Comparison of ENCODE assay signal across 9 cellular contexts in the genomic region with DNA sequence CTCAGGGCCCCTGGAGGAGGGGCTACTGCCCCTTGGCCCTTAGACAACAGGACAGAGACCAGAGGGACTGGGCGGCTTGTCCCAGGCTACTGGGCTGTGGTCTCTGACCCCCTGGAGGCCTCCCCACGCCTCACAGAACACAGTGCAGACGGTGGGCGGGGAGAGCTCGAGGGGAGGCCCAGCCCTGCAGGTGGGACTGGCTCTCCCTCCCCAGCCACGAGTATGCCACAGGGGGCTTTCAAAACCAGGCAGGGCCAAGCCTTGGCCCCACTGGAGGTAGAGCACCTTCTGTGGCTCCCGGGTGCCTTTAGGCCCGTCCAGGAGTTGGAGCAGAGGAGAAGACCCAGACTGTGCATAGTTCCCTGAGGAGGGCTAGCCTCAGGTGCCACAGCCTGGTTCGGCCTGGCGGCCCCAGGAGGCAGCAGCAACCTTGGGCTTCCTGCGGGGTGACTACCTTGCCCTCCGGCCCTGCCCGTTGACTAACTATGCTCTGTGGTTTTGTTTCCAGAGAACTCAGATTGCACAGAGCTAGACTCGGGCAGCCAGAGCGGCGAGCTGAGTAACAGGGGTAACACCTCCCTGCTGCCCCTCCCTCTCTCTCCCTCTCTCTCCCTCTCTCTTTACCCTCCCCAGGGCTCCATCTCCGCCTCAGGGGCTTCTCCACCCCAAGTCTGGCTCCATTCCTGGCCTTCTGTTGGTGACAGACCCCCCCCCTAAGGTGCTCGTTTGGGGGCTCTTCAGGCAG. TPM values are rescaled to one million over a fixed set of nuclear protein-coding genes. Genes with fewer than 3 reads are reported as not detected.
DNase-seq lines count a peak whose midpoint lies in the region; ATAC-seq and TF ChIP-seq lines count a peak whose summit lies in the region.
"Had no signal": no experiment of that assay in that cellular context is flagged by ENCODE, and none has a peak within 500 bp of the region (broad histone marks: within the 10 kb centered on the region; RNA-seq: fewer than 3 reads in every experiment).

No MANE protein-coding gene starts in this region.

- H3K27ac Mint-ChIP-seq in activated T-helper 2 cell treated with anti-CD3 and anti-CD28 coated beads, Interferon-gamma antibody, Interleukin-2, Interleukin-4, amounts not matched to agents 10 μg/mL and 5 μg/mL and 100 μg/mL, durations not matched to agents 14 hours and 24 hours and 36 hours: peak overlapping the region; percentile 46
- H3K27ac Mint-ChIP-seq in CD4-positive, alpha-beta T cell: no peak overlapping the region

- H3K4me3 ChIP-seq in HL-60 (replicated peaks; ENCODE audit: insufficient read depth, low read length) (no peak overlapping the region), liver (ENCODE audit: low read depth in 1 of 3, low read length in 3 of 3) (no peak overlapping the region)

- no peak for TF ChIP-seq RAD21 in liver (IDR thresholded peaks at IDR 0.05)

- no peak for TF ChIP-seq CTCF in HL-60 (IDR thresholded peaks at IDR 0.05; ENCODE audit: insufficient read depth, low read length)
- TF ChIP-seq CTCF in liver (IDR thresholded peaks at IDR 0.05; ENCODE audit: low read depth, low read length, missing input control): no peak
- TF ChIP-seq CTCF in CD4-positive, alpha-beta T cell (IDR thresholded peaks at IDR 0.05): no peak

- DNase-seq in A172 (ENCODE audit: low spot score) (peak; percentile 82), HL-60 (ENCODE audit: low read depth in 1 of 2, low spot score in 1 of 2) (peak in 1 of 2 experiments; percentile 93), ecto neural progenitor cell (ENCODE audit: low spot score) (no peak)
- no peak for DNase-seq in activated T-helper 2 cell treated with anti-CD3 and anti-CD28 coated beads, Interferon-gamma antibody, Interleukin-2, Interleukin-4, amounts not matched to agents 10 μg/mL and 5 μg/mL and 100 μg/mL, durations not matched to agents 14 hours and 24 hours and 36 hours (ENCODE audit: low spot score)
- DNase-seq in CD4-positive, alpha-beta T cell: no peak
- no peak for DNase-seq in activated naive CD4-positive, alpha-beta T cell treated with Interleukin-2 at 50 U/mL for 16 hours

- intact Hi-C loops in activated T-helper 2 cell treated with anti-CD3 and anti-CD28 coated beads, Interferon-gamma antibody, Interleukin-2, Interleukin-4, amounts not matched to agents 10 μg/mL and 5 μg/mL and 100 μg/mL, durations not matched to agents 14 hours and 24 hours and 36 hours (cut with micrococcal nuclease): no loop called here
- intact Hi-C loops in CD4-positive, alpha-beta T cell (cut with DNase I, micrococcal nuclease): no loop called here

- H3K9ac ChIP-seq in liver (ENCODE audit: low read depth in 1 of 2, low read length in 2 of 2): no peak overlapping the region

- H3K9me3 Mint-ChIP-seq in activated T-helper 2 cell treated with anti-CD3 and anti-CD28 coated beads, Interferon-gamma antibody, Interleukin-2, Interleukin-4, amounts not matched to agents 10 μg/mL and 5 μg/mL and 100 μg/mL, durations not matched to agents 14 hours and 24 hours and 36 hours: no peaks in the 10 kb centered on the region
- no peaks in the 10 kb centered on the region for H3K9me3 Mint-ChIP-seq in CD4-positive, alpha-beta T cell

- H3K4me3 Mint-ChIP-seq in activated T-helper 2 cell treated with anti-CD3 and anti-CD28 coated beads, Interferon-gamma antibody, Interleukin-2, Interleukin-4, amounts not matched to agents 10 μg/mL and 5 μg/mL and 100 μg/mL, durations not matched to agents 14 hours and 24 hours and 36 hours (ENCODE audit: low read depth): no peak overlapping the region
- H3K4me3 Mint-ChIP-seq in CD4-positive, alpha-beta T cell: no peak overlapping the region

- peaks cover 0 to 9% (median 4%) of the 10 kb centered on the region in 4 donors for H3K4me1 ChIP-seq in liver (ENCODE audit: control insufficient read depth in 4 of 4, insufficient read depth in 4 of 4, low read length in 3 of 4)

- 93% methylated on average over 18 of the region's 18 CpGs for WGBS in liver

- no peak for ATAC-seq in GM18517 (IDR thresholded peaks at IDR 0.05; ENCODE audit: unreplicated experiment)
- ATAC-seq in CD4-positive, alpha-beta T cell (ENCODE audit: poor library complexity): no peak

- H3K27ac ChIP-seq in HL-60 (replicated peaks): peak overlapping the region; percentile 81
- H3K27ac ChIP-seq in liver (ENCODE audit: low read depth in 1 of 2, low read length in 2 of 2): peak overlapping the region; percentile 38 to 51
- no peak overlapping the region for H3K27ac ChIP-seq in CD4-positive, alpha-beta T cell (ENCODE audit: low read depth, low read length)
- H3K27ac ChIP-seq: C4-2B had no signal

- H3K27me3 Mint-ChIP-seq in activated T-helper 2 cell treated with anti-CD3 and anti-CD28 coated beads, Interferon-gamma antibody, Interleukin-2, Interleukin-4, amounts not matched to agents 10 μg/mL and 5 μg/mL and 100 μg/mL, durations not matched to agents 14 hours and 24 hours and 36 hours (ENCODE audit: low read depth): no peaks in the 10 kb centered on the region
- H3K27me3 Mint-ChIP-seq in CD4-positive, alpha-beta T cell: no peaks in the 10 kb centered on the region

- H3K27me3 ChIP-seq in HL-60 (ENCODE audit: insufficient read depth, poor library complexity, severe bottlenecking): no peaks in the 10 kb centered on the region
- no peaks in the 10 kb centered on the region for H3K27me3 ChIP-seq in liver (ENCODE audit: control insufficient read depth in 4 of 4, insufficient read depth in 4 of 4, low read length in 3 of 4)
- no peaks in the 10 kb centered on the region for H3K27me3 ChIP-seq in CD4-positive, alpha-beta T cell (ENCODE audit: control insufficient read depth, insufficient read depth, low read length)

- peaks cover 0 to 4% (median 0%) of the 10 kb centered on the region in 4 donors for H3K36me3 ChIP-seq in liver (ENCODE audit: control insufficient read depth in 4 of 4, insufficient read depth in 3 of 4, low read depth in 1 of 4, low read length in 3 of 4)

- no peaks in the 10 kb centered on the region for H3K9me3 ChIP-seq in liver (ENCODE audit: control insufficient read depth in 4 of 4, low read length in 3 of 4)
- H3K9me3 ChIP-seq in CD4-positive, alpha-beta T cell (ENCODE audit: control insufficient read depth, low read length): no peaks in the 10 kb centered on the region

- H3K36me3 Mint-ChIP-seq in activated T-helper 2 cell treated with anti-CD3 and anti-CD28 coated beads, Interferon-gamma antibody, Interleukin-2, Interleukin-4, amounts not matched to agents 10 μg/mL and 5 μg/mL and 100 μg/mL, durations not matched to agents 14 hours and 24 hours and 36 hours (ENCODE audit: low read depth): peaks cover 36% of the 10 kb centered on the region
- peaks cover 45% of the 10 kb centered on the region for H3K36me3 Mint-ChIP-seq in CD4-positive, alpha-beta T cell (ENCODE audit: low read depth)

- H3K4me1 Mint-ChIP-seq in activated T-helper 2 cell treated with anti-CD3 and anti-CD28 coated beads, Interferon-gamma antibody, Interleukin-2, Interleukin-4, amounts not matched to agents 10 μg/mL and 5 μg/mL and 100 μg/mL, durations not matched to agents 14 hours and 24 hours and 36 hours (ENCODE audit: low read depth): peaks cover 31% of the 10 kb centered on the region
- H3K4me1 Mint-ChIP-seq in CD4-positive, alpha-beta T cell (ENCODE audit: low read depth): peaks cover 37% of the 10 kb centered on the region

- POLR2A ChIA-PET in CD4-positive, alpha-beta T cell (lab: Charles Lee): no interaction called here

- CTCF ChIA-PET in CD4-positive, alpha-beta T cell (lab: Charles Lee): interaction anchor here (1.4 kb wide), 1 partner anchor 108 kb away, joined by 3 read pairs; no protein-coding TSS in a partner anchor

TF ChIP-seq in liver, 16 proteins besides CTCF, POLR2A, EP300 and RAD21 (continues in another document):
- TF ChIP-seq EGR1 (IDR thresholded peaks at IDR 0.05; ENCODE audit: low read depth in 2 of 2) (no peak), RXRA (IDR thresholded peaks at IDR 0.05) (no peak)
- TF ChIP-seq, protein P1, sequence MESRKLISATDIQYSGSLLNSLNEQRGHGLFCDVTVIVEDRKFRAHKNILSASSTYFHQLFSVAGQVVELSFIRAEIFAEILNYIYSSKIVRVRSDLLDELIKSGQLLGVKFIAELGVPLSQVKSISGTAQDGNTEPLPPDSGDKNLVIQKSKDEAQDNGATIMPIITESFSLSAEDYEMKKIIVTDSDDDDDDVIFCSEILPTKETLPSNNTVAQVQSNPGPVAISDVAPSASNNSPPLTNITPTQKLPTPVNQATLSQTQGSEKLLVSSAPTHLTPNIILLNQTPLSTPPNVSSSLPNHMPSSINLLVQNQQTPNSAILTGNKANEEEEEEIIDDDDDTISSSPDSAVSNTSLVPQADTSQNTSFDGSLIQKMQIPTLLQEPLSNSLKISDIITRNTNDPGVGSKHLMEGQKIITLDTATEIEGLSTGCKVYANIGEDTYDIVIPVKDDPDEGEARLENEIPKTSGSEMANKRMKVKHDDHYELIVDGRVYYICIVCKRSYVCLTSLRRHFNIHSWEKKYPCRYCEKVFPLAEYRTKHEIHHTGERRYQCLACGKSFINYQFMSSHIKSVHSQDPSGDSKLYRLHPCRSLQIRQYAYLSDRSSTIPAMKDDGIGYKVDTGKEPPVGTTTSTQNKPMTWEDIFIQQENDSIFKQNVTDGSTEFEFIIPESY (IDR thresholded peaks at IDR 0.05): no peak

RNA-seq across cellular contexts. Expression of gene CARD19, which starts 15.5 kb away (rescaled TPM):
- 51.7 and 74.8 TPM in 2 replicates for total RNA-seq in A172 (2014; rRNA removed; shearing (Covaris generic))
- 52.6 and 57.2 TPM in 2 replicates for total RNA-seq in activated T-helper 2 cell treated with anti-CD3 and anti-CD28 coated beads, Interferon-gamma antibody, Interleukin-2, Interleukin-4, amounts not matched to agents 10 μg/mL and 5 μg/mL and 100 μg/mL, durations not matched to agents 14 hours and 24 hours and 36 hours
- 10 to 100 TPM; 13.0 to 15.5 TPM for total RNA-seq in liver
- 10 to 100 TPM; 17.2 to 18.2 TPM for polyA plus RNA-seq in liver
- 10 to 100 TPM; 38.8 to 39.2 TPM for total RNA-seq in CD4-positive, alpha-beta T cell

RNA-seq across cellular contexts. Expression of gene NINJ1, which starts 22.5 kb away (rescaled TPM):
- 64.2 and 68.2 TPM in 2 replicates for total RNA-seq in A172 (2014; rRNA removed; shearing (Covaris generic))
- 113 and 114 TPM in 2 replicates for total RNA-seq in activated T-helper 2 cell treated with anti-CD3 and anti-CD28 coated beads, Interferon-gamma antibody, Interleukin-2, Interleukin-4, amounts not matched to agents 10 μg/mL and 5 μg/mL and 100 μg/mL, durations not matched to agents 14 hours and 24 hours and 36 hours
- total RNA-seq in liver: 10 to 100 TPM; 31.2 to 40.0 TPM
- polyA plus RNA-seq in liver: 10 to 100 TPM; 70.4 to 72.1 TPM
- total RNA-seq in CD4-positive, alpha-beta T cell: 10 to 100 TPM; 87.8 to 87.9 TPM

RNA-seq across cellular contexts. Expression of gene SUSD3, which starts 53.0 kb away (rescaled TPM):
- not detected in 2 replicates for total RNA-seq in A172 (2014; rRNA removed; shearing (Covaris generic))
- 29.7 and 36.4 TPM in 2 replicates for total RNA-seq in activated T-helper 2 cell treated with anti-CD3 and anti-CD28 coated beads, Interferon-gamma antibody, Interleukin-2, Interleukin-4, amounts not matched to agents 10 μg/mL and 5 μg/mL and 100 μg/mL, durations not matched to agents 14 hours and 24 hours and 36 hours
- 1 to 10 TPM; 4.1 to 9.7 TPM for total RNA-seq in liver
- 10 to 100 TPM; 13.9 to 19.2 TPM for polyA plus RNA-seq in liver
- total RNA-seq in CD4-positive, alpha-beta T cell: 10 to 100 TPM; 33.9 to 35.6 TPM
